Comparison of ENCODE assay signal across 12 cellular contexts in genomic region chr11:117202386-117203068, GRCh38. TPM values are rescaled to one million over a fixed set of nuclear protein-coding genes. Genes with fewer than 3 reads are reported as not detected.
A peak's percentile ranks its signal among the peaks of the same experiment; 100 is the strongest.
DNase-seq lines count a peak whose midpoint lies in the region; ATAC-seq and TF ChIP-seq lines count a peak whose summit lies in the region.
"Had no signal": no experiment of that assay in that cellular context is flagged by ENCODE, and none has a peak within 500 bp of the region (broad histone marks: within the 10 kb centered on the region; RNA-seq: fewer than 3 reads in every experiment).

No MANE protein-coding gene starts in this region.

- WGBS in HUES64 = 91% methylated on average over 7 of the region's 7 CpGs
- WGBS in testis, 2 donors = 80 to 85% methylated on average over 4 to 7 of the region's 7 CpGs

- H3K9ac ChIP-seq in HUES64 (ENCODE audit: low read depth, low read length) (peak overlapping the region; percentile 29), colonic mucosa (ENCODE audit: low read depth in 2 of 2, low read length in 2 of 2) (peak overlapping the region in 1 of 2 donors; percentile 46), mucosa of stomach (ENCODE audit: low read length) (peak overlapping the region; percentile 68)

- no peak for ATAC-seq in GM19467 (IDR thresholded peaks at IDR 0.05; ENCODE audit: unreplicated experiment)

- H3K27ac ChIP-seq in HUES64 (ENCODE audit: low read depth, low read length) (no peak overlapping the region), colonic mucosa (peak overlapping the region; percentile 71), testis (peak overlapping the region; percentile 55 to 91)
- H3K27ac ChIP-seq: SK-N-MC had no signal

- H3K27me3 ChIP-seq in HUES64 (ENCODE audit: insufficient read depth, low read length) = no peaks in the 10 kb centered on the region
- no peaks in the 10 kb centered on the region for H3K27me3 ChIP-seq in colonic mucosa
- no peaks in the 10 kb centered on the region for H3K27me3 ChIP-seq in mucosa of stomach (ENCODE audit: control insufficient read depth, insufficient read depth, low read length)
- no peaks in the 10 kb centered on the region for H3K27me3 ChIP-seq in testis
- H3K27me3 ChIP-seq: cardiac muscle cell had no signal

- TF ChIP-seq POLR2A in testis (IDR thresholded peaks at IDR 0.05) = no peak

- TF ChIP-seq CTCF in colonic mucosa (IDR thresholded peaks at IDR 0.05) (no peak), testis (IDR thresholded peaks at IDR 0.05) (no peak)

- H3K4me3 ChIP-seq in HUES64 (ENCODE audit: low read length) (peak overlapping the region; percentile 54; the same call in 1 of the 2 replicates), colonic mucosa (peak overlapping the region; percentile 33), mucosa of stomach (ENCODE audit: low read length) (no peak overlapping the region), testis (no peak overlapping the region)
- H3K4me3 ChIP-seq: cardiac muscle cell, SK-N-MC had no signal

- intact Hi-C loops in colonic mucosa (cut with DNase I) = no loop called here
- intact Hi-C loops in testis (cut with DNase I; ENCODE audit: low total_unique reads) = no loop called here

- H3K36me3 ChIP-seq in HUES64 (ENCODE audit: insufficient read depth, low read length) (peaks cover 37% of the 10 kb centered on the region), colonic mucosa (no peaks in the 10 kb centered on the region), mucosa of stomach (ENCODE audit: control insufficient read depth, insufficient read depth, low read length) (peaks cover 16% of the 10 kb centered on the region), testis (ENCODE audit: low read depth, missing control alignments) (no peaks in the 10 kb centered on the region)

- no peaks in the 10 kb centered on the region for H3K9me3 ChIP-seq in HUES64 (ENCODE audit: insufficient read depth, low read depth, low read length)
- H3K9me3 ChIP-seq in colonic mucosa = no peaks in the 10 kb centered on the region
- H3K9me3 ChIP-seq in mucosa of stomach (ENCODE audit: control insufficient read depth, low read length) = no peaks in the 10 kb centered on the region
- no peaks in the 10 kb centered on the region for H3K9me3 ChIP-seq in testis

- H3K4me1 ChIP-seq in HUES64 (ENCODE audit: insufficient read depth, low read length) = peaks cover 21% of the 10 kb centered on the region
- H3K4me1 ChIP-seq in colonic mucosa = peaks cover 8% of the 10 kb centered on the region
- H3K4me1 ChIP-seq in mucosa of stomach (ENCODE audit: control insufficient read depth, insufficient read depth, low read length) = peaks cover 47% of the 10 kb centered on the region
- H3K4me1 ChIP-seq in testis = peaks cover 21% of the 10 kb centered on the region

- no peak for DNase-seq in colonic mucosa
- DNase-seq in testis = no peak
- no peak for DNase-seq in NCI-H526 (lab: John Stamatoyannopoulos, UW)
- DNase-seq in NCI-H187 treated with DMSO at 0.1 percent for 48 hours (lab: John Stamatoyannopoulos, UW) = no peak
- DNase-seq: activated CD8-positive, alpha-beta memory T cell treated with anti-CD3 and anti-CD28 coated beads for 24 hours; DMS79; NCI-H524 had no signal

RNA-seq across cellular contexts. Expression of gene TAGLN, which starts 3.4 kb away (rescaled TPM):
- polyA plus RNA-seq in HUES64 (2013, experiment 1 of 2) = 181 TPM
- polyA plus RNA-seq in HUES64 (2013, experiment 2 of 2) = 168 TPM
- total RNA-seq in colonic mucosa (100 to 1,000 TPM in 1 of 2 donors, 10 to 100 TPM in 1; 86.8 to 989 TPM), testis (100 to 1,000 TPM; 167 to 187 TPM)
- polyA plus RNA-seq in testis (ENCODE audit: insufficient read depth, low read depth, low replicate concordance) = 800 TPM

RNA-seq across cellular contexts. Expression of gene SIDT2, which starts 24.0 kb away (rescaled TPM):
- polyA plus RNA-seq in HUES64 (2013, experiment 1 of 2) = 8.8 TPM
- polyA plus RNA-seq in HUES64 (2013, experiment 2 of 2) = 10.9 TPM
- total RNA-seq in colonic mucosa = 10 to 100 TPM; 42.9 to 69.3 TPM
- total RNA-seq in testis = 100 to 1,000 TPM in 1 of 2 donors, 10 to 100 TPM in 1; 93.8 to 129 TPM
- polyA plus RNA-seq in testis (ENCODE audit: insufficient read depth, low read depth, low replicate concordance) = 69.5 TPM

RNA-seq across cellular contexts. Expression of gene PCSK7, which starts 29.3 kb away (rescaled TPM):
- 18.9 TPM for polyA plus RNA-seq in HUES64 (2013, experiment 1 of 2)
- polyA plus RNA-seq in HUES64 (2013, experiment 2 of 2) = 18.6 TPM
- total RNA-seq in colonic mucosa (100 to 1,000 TPM; 111 to 195 TPM), testis (10 to 100 TPM; 57.7 to 66.5 TPM)
- polyA plus RNA-seq in testis (ENCODE audit: insufficient read depth, low read depth, low replicate concordance) = 52.0 TPM

RNA-seq across cellular contexts. Expression of gene RNF214, which starts 29.9 kb away (rescaled TPM):
- 27.3 TPM for polyA plus RNA-seq in HUES64 (2013, experiment 1 of 2)
- 22.9 TPM for polyA plus RNA-seq in HUES64 (2013, experiment 2 of 2)
- total RNA-seq in colonic mucosa = 10 to 100 TPM; 20.0 to 20.3 TPM
- 10 to 100 TPM; 37.8 to 48.9 TPM for total RNA-seq in testis
- polyA plus RNA-seq in testis (ENCODE audit: insufficient read depth, low read depth, low replicate concordance) = 44.9 TPM

RNA-seq across cellular contexts. Expression of gene PAFAH1B2, which starts 58.4 kb away (rescaled TPM):
- polyA plus RNA-seq in HUES64 (2013, experiment 1 of 2) = 73.1 TPM
- polyA plus RNA-seq in HUES64 (2013, experiment 2 of 2) = 76.4 TPM
- total RNA-seq in colonic mucosa (10 to 100 TPM; 76.4 to 80.5 TPM), testis (100 to 1,000 TPM; 150 to 156 TPM)
- 66.5 TPM for polyA plus RNA-seq in testis (ENCODE audit: insufficient read depth, low read depth, low replicate concordance)

Comparison
In these comparisons a context has a peak if more than half of its experiments do, and no peak if none do; other contexts are left out.
1. H3K4me3 ChIP-seq: peak in HUES64 (single experiment) and colonic mucosa (single experiment); none in mucosa of stomach (single experiment) and testis (0 of 2).